Comparison of ENCODE assay signal across 2 cellular contexts in genomic region chr5:96854067-96854466, GRCh38.
A peak's percentile ranks its signal among the peaks of the same experiment; 100 is the strongest.
TF ChIP-seq lines count a peak whose summit lies in the region.

No MANE protein-coding gene starts in this region.

TF ChIP-seq in IMR-90, 13 proteins besides CTCF, POLR2A, EP300 and RAD21:
- TF ChIP-seq MXI1 (IDR thresholded peaks at IDR 0.05; ENCODE audit: borderline replicate concordance, low read depth, low read length) = no peak
- no peak for TF ChIP-seq BHLHE40 (IDR thresholded peaks at IDR 0.05; ENCODE audit: low read depth, low read length)
- TF ChIP-seq RFX5 (IDR thresholded peaks at IDR 0.05; ENCODE audit: low read depth, low read length) = no peak
- no peak for TF ChIP-seq FOS (IDR thresholded peaks at IDR 0.05; ENCODE audit: low read depth, low read length)
- TF ChIP-seq NFE2L2 (IDR thresholded peaks at IDR 0.05; ENCODE audit: low read depth, low read length) = no peak
- TF ChIP-seq MAFK (IDR thresholded peaks at IDR 0.05; ENCODE audit: low read depth, low read length) = no peak
- no peak for TF ChIP-seq RCOR1 (IDR thresholded peaks at IDR 0.05; ENCODE audit: insufficient replicate concordance, low read length)
- no peak for TF ChIP-seq SMC3 (IDR thresholded peaks at IDR 0.05; ENCODE audit: low read depth, low read length)
- no peak for TF ChIP-seq USF2 (IDR thresholded peaks at IDR 0.05; ENCODE audit: low read depth, low read length)
- no peak for TF ChIP-seq CEBPB (IDR thresholded peaks at IDR 0.05; ENCODE audit: low read depth, low read length)
- TF ChIP-seq CHD1 (IDR thresholded peaks at IDR 0.05; ENCODE audit: low read depth, low read length) = no peak
- no peak for TF ChIP-seq ELK1 (IDR thresholded peaks at IDR 0.05; ENCODE audit: borderline replicate concordance, low read depth, low read length)
- TF ChIP-seq MAZ (IDR thresholded peaks at IDR 0.05; ENCODE audit: borderline replicate concordance, low read depth, low read length) = no peak

TF ChIP-seq in SK-N-SH, 30 proteins besides CTCF, POLR2A, EP300 and RAD21:
- TF ChIP-seq ELF1 (IDR thresholded peaks at IDR 0.05) (no peak), PBX3 (IDR thresholded peaks at IDR 0.05) (no peak), USF2 (IDR thresholded peaks at IDR 0.05; ENCODE audit: borderline replicate concordance, low read depth, low read length) (no peak), RXRA (IDR thresholded peaks at IDR 0.05; ENCODE audit: borderline replicate concordance, low read depth) (no peak), GATA2 (CRISPR knock-in tag; IDR thresholded peaks at IDR 0.05) (peak; percentile 57; the same call in 1 of the 2 replicates), GABPA (IDR thresholded peaks at IDR 0.05; ENCODE audit: low read depth) (no peak), SIN3A (IDR thresholded peaks at IDR 0.05; ENCODE audit: borderline replicate concordance, low read depth, low read length) (no peak), MEF2A (IDR thresholded peaks at IDR 0.05; ENCODE audit: borderline replicate concordance, low read depth) (no peak)
